21 cellular contexts compared by ENCODE assay signal in the genomic region with DNA sequence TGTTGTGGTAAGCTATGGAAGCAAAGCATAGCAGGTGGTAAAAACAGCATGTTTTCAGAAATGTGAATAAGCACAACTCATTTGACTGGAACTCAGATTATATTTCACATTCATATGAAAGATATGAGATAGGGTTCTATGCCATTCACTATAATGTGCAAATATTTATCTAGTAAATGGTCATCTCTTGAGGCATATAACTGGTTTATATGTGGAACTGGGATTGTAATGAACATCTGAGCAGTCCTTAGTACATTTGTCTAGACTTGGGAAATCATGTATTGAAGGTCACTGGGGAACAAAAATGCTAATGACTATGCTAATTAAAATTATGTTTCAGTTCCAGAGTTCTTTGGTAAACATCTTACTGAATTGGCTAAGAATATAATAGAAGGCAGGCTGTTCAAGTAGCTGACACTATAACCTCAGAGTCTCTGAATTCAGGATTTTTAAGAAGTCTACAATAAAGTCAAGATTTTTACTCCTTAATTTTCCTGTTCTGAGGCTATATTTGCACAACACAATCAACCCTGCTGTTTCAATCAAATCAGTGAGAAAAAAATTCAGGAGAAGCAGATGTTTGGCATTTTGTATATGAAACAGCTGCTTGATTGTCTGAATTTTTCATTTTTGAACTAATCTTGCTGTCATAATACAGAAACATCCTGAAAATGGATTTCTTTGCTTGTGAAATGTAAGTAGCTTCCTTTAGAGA.
DNase-seq lines count a peak whose midpoint lies in the region; ATAC-seq, FAIRE-seq and TF ChIP-seq lines count a peak whose summit lies in the region.
"Had no signal": no experiment of that assay in that cellular context is flagged by ENCODE, and none has a peak within 500 bp of the region (broad histone marks: within the 10 kb centered on the region; RNA-seq: fewer than 3 reads in every experiment).

No MANE protein-coding gene starts in this region.

- H3K9me3 ChIP-seq in body of pancreas (no peaks in the 10 kb centered on the region), heart right ventricle (peaks cover 0 to 3% (median 0%) of the 10 kb centered on the region in 11 donors), HepG2 (ENCODE audit: low read length) (peaks cover 17% of the 10 kb centered on the region; the same call in 1 of the 2 replicates), right cardiac atrium (ENCODE audit: control insufficient read depth, low read length) (no peaks in the 10 kb centered on the region)

- H3K79me2 ChIP-seq in HepG2 (ENCODE audit: insufficient read depth, low read length), result no peaks in the 10 kb centered on the region

- peak overlapping the region in 3 of 4 donors; percentile 19 to 57 (median 43) for H3K27ac ChIP-seq in body of pancreas
- no peak overlapping the region for H3K27ac ChIP-seq in heart right ventricle
- H3K27ac ChIP-seq in HepG2 (ENCODE audit: extremely low read length, insufficient read depth, low read length), result no peak overlapping the region
- no peak overlapping the region for H3K27ac ChIP-seq in right cardiac atrium (ENCODE audit: low read length)
- H3K27ac ChIP-seq: 22Rv1, C4-2B had no signal

- H3K27ac Mint-ChIP-seq in activated CD4-positive, alpha-beta T cell treated with anti-CD3 and anti-CD28 coated beads, Interleukin-2, amount 10 ng/mL, durations not matched to agents 24 days and 14 days, result no peak overlapping the region
- H3K27ac Mint-ChIP-seq: CD8-positive, alpha-beta memory T cell had no signal

- no peak overlapping the region for H3K4me3 Mint-ChIP-seq in activated CD4-positive, alpha-beta T cell treated with anti-CD3 and anti-CD28 coated beads, Interleukin-2, amount 10 ng/mL, durations not matched to agents 24 days and 14 days
- H3K4me3 Mint-ChIP-seq: CD8-positive, alpha-beta memory T cell had no signal

- DNase-seq in NCI-H146 (lab: John Stamatoyannopoulos, UW), result peak; percentile 5
- no peak for DNase-seq in NCI-H146 treated with DMSO at 0.1 percent for 48 hours (lab: John Stamatoyannopoulos, UW; ENCODE audit: unreplicated experiment)
- DNase-seq in NCI-H526 (lab: John Stamatoyannopoulos, UW), result peak; percentile 39 to 51
- DNase-seq in body of pancreas, result no peak
- DNase-seq in heart right ventricle, result no peak
- DNase-seq in HepG2 (ENCODE audit: low spot score), result no peak
- no peak for DNase-seq in activated CD4-positive, alpha-beta T cell treated with anti-CD3 and anti-CD28 coated beads, Interleukin-2, amount 10 ng/mL, durations not matched to agents 24 days and 14 days
- no peak for DNase-seq in right cardiac atrium
- DNase-seq: Calu3; CD8-positive, alpha-beta memory T cell; EL; NCI-H1048; NCI-H1417 treated with DMSO at 0.1 percent for 48 hours; NCI-H1930; NCI-H345; NCI-H524 had no signal

- TF ChIP-seq RAD21 in HepG2 (CRISPR knock-in tag; IDR thresholded peaks at IDR 0.05), result no peak

- BruUV-seq in HepG2 (replicated peaks; lab: Mats Ljungman, UMichigan), result no TSS peak

- FAIRE-seq in HepG2 (lab: Jason Lieb, UNC), result no peak
- FAIRE-seq: H54, K562 had no signal

- no peaks in the 10 kb centered on the region for H3K9me3 Mint-ChIP-seq in activated CD4-positive, alpha-beta T cell treated with anti-CD3 and anti-CD28 coated beads, Interleukin-2, amount 10 ng/mL, durations not matched to agents 24 days and 14 days

- H3K27me3 ChIP-seq in body of pancreas (no peaks in the 10 kb centered on the region), heart right ventricle (no peaks in the 10 kb centered on the region), HepG2 (ENCODE audit: control insufficient read depth in 1 of 2, insufficient read depth in 2 of 2, low read length in 2 of 2) (no peaks in the 10 kb centered on the region), right cardiac atrium (ENCODE audit: control insufficient read depth, insufficient read depth) (no peaks in the 10 kb centered on the region)

- H3K4me2 ChIP-seq in HepG2 (ENCODE audit: low read depth, low read length), result no peak overlapping the region

- H3K36me3 Mint-ChIP-seq in activated CD4-positive, alpha-beta T cell treated with anti-CD3 and anti-CD28 coated beads, Interleukin-2, amount 10 ng/mL, durations not matched to agents 24 days and 14 days (ENCODE audit: low read depth), result no peaks in the 10 kb centered on the region
- H3K36me3 Mint-ChIP-seq: CD8-positive, alpha-beta memory T cell had no signal

- ATAC-seq in body of pancreas, result peak; percentile 78
- ATAC-seq in heart right ventricle, result no peak
- ATAC-seq in HepG2, result no peak
- ATAC-seq in right cardiac atrium, result no peak
- ATAC-seq: K562, Right ventricle myocardium inferior had no signal

- in situ Hi-C loops in HepG2 (cut with HindIII; ENCODE audit: extremely low pct_ligation_motif_present, low pct_unique_long_range_greater_than_20kb), result no loop called here

- no peaks in the 10 kb centered on the region for H4K20me1 ChIP-seq in HepG2 (ENCODE audit: insufficient read depth, low read length)

- TF ChIP-seq CTCF in body of pancreas (IDR thresholded peaks at IDR 0.05) (no peak), heart right ventricle (IDR thresholded peaks at IDR 0.05) (no peak), HepG2 (CRISPR knock-in tag; IDR thresholded peaks at IDR 0.05) (no peak)

- H3K36me3 ChIP-seq in body of pancreas (replicated peaks in 1 of 2; ENCODE audit: insufficient read depth in 1 of 2, low read depth in 2 of 2) (no peaks in the 10 kb centered on the region), heart right ventricle (no peaks in the 10 kb centered on the region), HepG2 (replicated peaks in 1 of 2; ENCODE audit: control insufficient read depth in 1 of 2, insufficient read depth in 2 of 2, low read length in 2 of 2) (no peaks in the 10 kb centered on the region)

- no peak overlapping the region for H3K9ac ChIP-seq in HepG2 (ENCODE audit: insufficient read depth, low read depth, low read length)

- CTCF ChIA-PET in HepG2 (lab: Yijun Ruan, JAX; ENCODE audit: low intra/inter-chr PET ratio, low total read pairs), result no interaction called here

- intact Hi-C loops in body of pancreas (cut with DNase I), result no loop called here
- intact Hi-C loops in heart right ventricle (cut with DNase I), result no loop called here
- intact Hi-C loops in HepG2 (cut with micrococcal nuclease; ENCODE audit: unreplicated experiment), result no loop called here
- intact Hi-C loops in activated CD4-positive, alpha-beta T cell treated with anti-CD3 and anti-CD28 coated beads, Interleukin-2, amount 10 ng/mL, durations not matched to agents 24 days and 14 days (cut with micrococcal nuclease), result no loop called here
- intact Hi-C loops in right cardiac atrium (cut with DNase I), result no loop called here

- POLR2A ChIA-PET in HepG2 (lab: Yijun Ruan, JAX), result no interaction called here

- H2AFZ ChIP-seq in HepG2 (ENCODE audit: low read length), result no peak overlapping the region

- TF ChIP-seq EP300 in HepG2 (IDR thresholded peaks at IDR 0.05; ENCODE audit: low read depth in 2 of 2, low read length in 2 of 2) (no peak), HepG2 (CRISPR knock-in tag; IDR thresholded peaks at IDR 0.05; ENCODE audit: borderline replicate concordance) (no peak)

- TF ChIP-seq POLR2A in body of pancreas (IDR thresholded peaks at IDR 0.05) (no peak), HepG2 (IDR thresholded peaks at IDR 0.05; ENCODE audit: insufficient read depth in 1 of 2, low read depth in 2 of 2, low read length in 2 of 2) (no peak)

- H3K27me3 Mint-ChIP-seq in activated CD4-positive, alpha-beta T cell treated with anti-CD3 and anti-CD28 coated beads, Interleukin-2, amount 10 ng/mL, durations not matched to agents 24 days and 14 days, result no peaks in the 10 kb centered on the region
- H3K27me3 Mint-ChIP-seq: CD8-positive, alpha-beta memory T cell had no signal

- H3K4me3 ChIP-seq in body of pancreas, result no peak overlapping the region
- no peak overlapping the region for H3K4me3 ChIP-seq in heart right ventricle
- H3K4me3 ChIP-seq in HepG2 (replicated peaks in 1 of 3; ENCODE audit: insufficient read depth in 1 of 3, low read depth in 2 of 3, low read length in 3 of 3), result no peak overlapping the region
- no peak overlapping the region for H3K4me3 ChIP-seq in right cardiac atrium (ENCODE audit: low read length)
- H3K4me3 ChIP-seq: K562 had no signal

- no peaks in the 10 kb centered on the region for H3K4me1 Mint-ChIP-seq in activated CD4-positive, alpha-beta T cell treated with anti-CD3 and anti-CD28 coated beads, Interleukin-2, amount 10 ng/mL, durations not matched to agents 24 days and 14 days
- H3K4me1 Mint-ChIP-seq: CD8-positive, alpha-beta memory T cell had no signal

- H3K4me1 ChIP-seq in body of pancreas (peaks cover 18% of the 10 kb centered on the region), heart right ventricle (no peaks in the 10 kb centered on the region), HepG2 (ENCODE audit: insufficient read depth, low read length) (no peaks in the 10 kb centered on the region), right cardiac atrium (ENCODE audit: control insufficient read depth, insufficient read depth, low read length) (no peaks in the 10 kb centered on the region)

TF ChIP-seq in HepG2, 621 proteins besides CTCF, POLR2A, EP300 and RAD21:
- no peak for TF ChIP-seq NFIC (IDR thresholded peaks at IDR 0.05; ENCODE audit: low read length)
- TF ChIP-seq ZNF891 (CRISPR knock-in tag; IDR thresholded peaks at IDR 0.05), result no peak
- TF ChIP-seq SRY (CRISPR knock-in tag; IDR thresholded peaks at IDR 0.05), result no peak
- TF ChIP-seq NR2F6 (IDR thresholded peaks at IDR 0.05), result no peak
- no peak for TF ChIP-seq NR2F6 (CRISPR knock-in tag; IDR thresholded peaks at IDR 0.05)
- TF ChIP-seq KAT8 (CRISPR knock-in tag; IDR thresholded peaks at IDR 0.05), result no peak
- no peak for TF ChIP-seq ZNF556 (CRISPR knock-in tag; IDR thresholded peaks at IDR 0.05; ENCODE audit: borderline replicate concordance)
- TF ChIP-seq ZNF766 (CRISPR knock-in tag; IDR thresholded peaks at IDR 0.05; ENCODE audit: borderline replicate concordance), result no peak
- TF ChIP-seq PITX1 (CRISPR knock-in tag; IDR thresholded peaks at IDR 0.05), result no peak
- no peak for TF ChIP-seq PRMT3 (CRISPR knock-in tag; IDR thresholded peaks at IDR 0.05; ENCODE audit: borderline replicate concordance, low read depth)

Comparison
In these comparisons a context has a peak if more than half of its experiments do, and no peak if none do; other contexts are left out.
1. DNase-seq: peak in NCI-H146 (single experiment) and NCI-H526 (2 of 2); none in NCI-H146 treated with DMSO at 0.1 percent for 48 hours (single experiment), body of pancreas (0 of 4), heart right ventricle (0 of 2), HepG2 (single experiment), activated CD4-positive, alpha-beta T cell treated with anti-CD3 and anti-CD28 coated beads, Interleukin-2, amount 10 ng/mL, durations not matched to agents 24 days and 14 days (single experiment) and right cardiac atrium (0 of 3).
2. H3K27ac ChIP-seq: peak in body of pancreas (3 of 4); none in heart right ventricle (0 of 10), HepG2 (single experiment) and right cardiac atrium (single experiment).